In genomic region chr10:12241810-12242529, GRCh38 we compare ENCODE assay signal across 10 cellular contexts. TPM values are rescaled to one million over a fixed set of nuclear protein-coding genes. Genes with fewer than 3 reads are reported as not detected.
DNase-seq lines count a peak whose midpoint lies in the region; ATAC-seq, FAIRE-seq and TF ChIP-seq lines count a peak whose summit lies in the region.
"Had no signal": no experiment of that assay in that cellular context is flagged by ENCODE, and none has a peak within 500 bp of the region (broad histone marks: within the 10 kb centered on the region; RNA-seq: fewer than 3 reads in every experiment).

No MANE protein-coding gene starts in this region.

- WGBS in upper lobe of left lung, 2 donors: 53 to 55% methylated on average over 19 of the region's 19 CpGs
- 67 to 84% (median 80%) methylated on average over 19 of the region's 19 CpGs for WGBS in small intestine, 3 donors

- no peaks in the 10 kb centered on the region for H3K27me3 ChIP-seq in ascending aorta
- no peaks in the 10 kb centered on the region for H3K27me3 ChIP-seq in upper lobe of left lung
- H3K27me3 ChIP-seq in H7 (ENCODE audit: control insufficient read depth, insufficient read depth, low read length): no peaks in the 10 kb centered on the region
- no peaks in the 10 kb centered on the region for H3K27me3 ChIP-seq in small intestine (ENCODE audit: control insufficient read depth in 2 of 2, insufficient read depth in 2 of 2, low read length in 2 of 2)

- DNase-seq in activated effector memory CD4-positive, alpha-beta T cell treated with anti-CD3 and anti-CD28 coated beads, Interleukin-2, amount 50 U/mL, for 16 hours: peak; percentile 74
- no peak for DNase-seq in activated effector memory CD4-positive, alpha-beta T cell treated with Interleukin-2 at 50 U/mL for 16 hours
- peak in 1 of 2 donors; percentile 56 for DNase-seq in ascending aorta (ENCODE audit: low spot score in 2 of 2)
- peak; percentile 19 for DNase-seq in myocyte (ENCODE audit: low read depth)
- no peak for DNase-seq in upper lobe of left lung
- DNase-seq in NCI-H2029 treated with DMSO at 0.1 percent for 48 hours (lab: John Stamatoyannopoulos, UW): no peak
- DNase-seq in H7: no peak
- no peak for DNase-seq in small intestine

- intact Hi-C loops in ascending aorta (cut with DNase I): no loop called here

- peaks cover 17 to 50% of the 10 kb centered on the region in 2 donors for H3K36me3 ChIP-seq in ascending aorta
- peaks cover 10 to 64% (median 36%) of the 10 kb centered on the region in 4 donors for H3K36me3 ChIP-seq in upper lobe of left lung
- H3K36me3 ChIP-seq in H7 (replicated peaks; ENCODE audit: control insufficient read depth, insufficient read depth, low read length): peaks cover 10% of the 10 kb centered on the region
- peaks cover 11 to 15% of the 10 kb centered on the region in 2 donors for H3K36me3 ChIP-seq in small intestine (ENCODE audit: control insufficient read depth in 2 of 2, insufficient read depth in 2 of 2, low read length in 2 of 2)

- TF ChIP-seq CTCF in ascending aorta (IDR thresholded peaks at IDR 0.05): no peak
- no peak for TF ChIP-seq CTCF in upper lobe of left lung (IDR thresholded peaks at IDR 0.05)

- H3K4me1 ChIP-seq in ascending aorta: peaks cover 0 to 7% of the 10 kb centered on the region in 2 donors
- H3K4me1 ChIP-seq in upper lobe of left lung: peaks cover 9 to 25% (median 16%) of the 10 kb centered on the region in 4 donors
- H3K4me1 ChIP-seq in small intestine (ENCODE audit: control insufficient read depth in 2 of 2, insufficient read depth in 1 of 2, low read depth in 1 of 2, low read length in 1 of 2): peaks cover 0 to 3% of the 10 kb centered on the region in 2 donors

- H3K27ac ChIP-seq in ascending aorta (peak overlapping the region; percentile 54 to 64), upper lobe of left lung (peak overlapping the region; percentile 65 to 76 (median 70)), small intestine (ENCODE audit: low read depth in 1 of 2, low read length in 1 of 2) (no peak overlapping the region)
- H3K27ac ChIP-seq: C4-2B, VCaP had no signal

- no peak for TF ChIP-seq EP300 in upper lobe of left lung (IDR thresholded peaks at IDR 0.05)

- no peak for TF ChIP-seq POLR2A in upper lobe of left lung (IDR thresholded peaks at IDR 0.05)

- ATAC-seq in upper lobe of left lung (ENCODE audit: low FRiP score in 2 of 2): peak in 1 of 2 donors; percentile 68

- H3K9me3 ChIP-seq in ascending aorta (no peaks in the 10 kb centered on the region), upper lobe of left lung (no peaks in the 10 kb centered on the region), small intestine (ENCODE audit: control insufficient read depth, low read depth) (no peaks in the 10 kb centered on the region)

- H3K4me3 ChIP-seq in ascending aorta (peak overlapping the region in 1 of 2 donors; percentile 40), upper lobe of left lung (no peak overlapping the region), H7 (ENCODE audit: insufficient read depth, low read depth, low read length) (no peak overlapping the region), small intestine (ENCODE audit: low read depth in 1 of 2, low read length in 2 of 2) (no peak overlapping the region)

- no peak for FAIRE-seq in small intestine (lab: Jason Lieb, UNC)

RNA-seq across cellular contexts. Expression of gene CDC123, which starts 46.0 kb away (rescaled TPM):
- total RNA-seq in ascending aorta: 33.2 TPM
- total RNA-seq in myocyte: 61.7 and 83.4 TPM in 2 replicates
- polyA plus RNA-seq in myocyte (2012): 61.7 TPM
- total RNA-seq in upper lobe of left lung: 10 to 100 TPM; 19.9 to 57.5 (median 42.6) TPM
- total RNA-seq in H7 (2014; rRNA removed; shearing (Covaris generic)): 180 and 231 TPM in 2 replicates
- 10 to 100 TPM; 40.0 to 66.2 (median 45.7) TPM for polyA plus RNA-seq in small intestine

RNA-seq across cellular contexts. Expression of gene NUDT5, which starts 46.3 kb away (rescaled TPM):
- total RNA-seq in ascending aorta (10.2 TPM), myocyte (27.9 and 30.7 TPM in 2 replicates), upper lobe of left lung (10 to 100 TPM; 13.5 to 50.4 (median 45.4) TPM)
- 49.6 TPM for polyA plus RNA-seq in myocyte (2012)
- total RNA-seq in H7 (2014; rRNA removed; shearing (Covaris generic)): 93.0 and 108 TPM in 2 replicates
- 10 to 100 TPM; 35.9 to 59.5 (median 45.4) TPM for polyA plus RNA-seq in small intestine

Comparison
In these comparisons a context has a peak if more than half of its experiments do, and no peak if none do; other contexts are left out.
1. DNase-seq: peak in activated effector memory CD4-positive, alpha-beta T cell treated with anti-CD3 and anti-CD28 coated beads, Interleukin-2, amount 50 U/mL, for 16 hours (single experiment) and myocyte (single experiment); none in activated effector memory CD4-positive, alpha-beta T cell treated with Interleukin-2 at 50 U/mL for 16 hours (single experiment), upper lobe of left lung (0 of 2), NCI-H2029 treated with DMSO at 0.1 percent for 48 hours (single experiment), H7 (single experiment) and small intestine (single experiment).
2. H3K27ac ChIP-seq: peak in ascending aorta (2 of 2) and upper lobe of left lung (4 of 4); none in small intestine (0 of 2).